ENCODE assay signal across 7 cellular contexts in genomic region chr4:56976878-56977320, GRCh38. TPM values are rescaled to one million over a fixed set of nuclear protein-coding genes. Genes with fewer than 3 reads are reported as not detected.
DNase-seq lines count a peak whose midpoint lies in the region; ATAC-seq, FAIRE-seq and TF ChIP-seq lines count a peak whose summit lies in the region.

No MANE protein-coding gene starts in this region.

- in situ Hi-C loops in GM13977 (cut with MboI; ENCODE audit: low pct_unique_long_range_greater_than_20kb, low sequenced_read_pairs, unreplicated experiment) = no loop called here

- H3K79me2 ChIP-seq in parathyroid adenoma = peaks cover 14% of the 10 kb centered on the region

- H3K4me2 ChIP-seq in parathyroid adenoma (ENCODE audit: low read length) = peak overlapping the region; percentile 79

- TF ChIP-seq CTCF in GM13977 (IDR thresholded peaks at IDR 0.05; ENCODE audit: extremely low read depth, insufficient read depth, missing control alignments) = no peak
- TF ChIP-seq CTCF in HEK293 (tag by site-specific recombination; IDR thresholded peaks at IDR 0.05) = no peak; the same call in none of the 2 replicates
- peak; percentile 12 for TF ChIP-seq CTCF in parathyroid adenoma (IDR thresholded peaks at IDR 0.05)

- peak overlapping the region; percentile 90 for H2AFZ ChIP-seq in parathyroid adenoma

- no peaks in the 10 kb centered on the region for H3K27me3 ChIP-seq in parathyroid adenoma (ENCODE audit: control insufficient read depth, insufficient read depth, low read length)

- POLR2A ChIA-PET in HEK293 (lab: Yijun Ruan, JAX) = interaction anchor here (0.8 to 3.4 kb wide), 12 partner anchors 11 to 590 kb away, joined by 3 to 16 read pairs (median 6); partner anchors contain the start of genes AASDH, IGFBP7, PAICS and PPAT

- H3K27ac Mint-ChIP-seq in activated T-cell treated with anti-CD3 and anti-CD28 coated beads, Interleukin-2, amount 50 U/mL, for 72 hours = peak overlapping the region; percentile 98

- H3K4me3 ChIP-seq in HEK293 (ENCODE audit: low read depth, low read length) (peak overlapping the region; percentile 82), parathyroid adenoma (ENCODE audit: low read depth, low read length) (peak overlapping the region; percentile 88)

- peaks cover 0 to 3% of the 10 kb centered on the region in 2 donors for H3K9me3 Mint-ChIP-seq in activated T-cell treated with anti-CD3 and anti-CD28 coated beads, Interleukin-2, amount 50 U/mL, for 72 hours

- FAIRE-seq in frontal cortex (lab: Jason Lieb, UNC) = no peak

- CTCF ChIA-PET in HEK293 (lab: Yijun Ruan, JAX) = interaction anchor here (0.7 to 2.1 kb wide), 2 partner anchors 20 to 68 kb away, joined by 3 to 4 read pairs; no protein-coding TSS in a partner anchor

- H3K4me1 ChIP-seq in HEK293 (ENCODE audit: control insufficient read depth, insufficient read depth, low read length) (no peaks in the 10 kb centered on the region), parathyroid adenoma (no peaks in the 10 kb centered on the region)

- H3K36me3 ChIP-seq in HEK293 (ENCODE audit: control insufficient read depth in 2 of 2, insufficient read depth in 1 of 2, low read length in 2 of 2) = peaks cover 5 to 31% of the 10 kb centered on the region in 2 experiments
- H3K36me3 ChIP-seq in parathyroid adenoma (ENCODE audit: control insufficient read depth, insufficient read depth, low read length) = no peaks in the 10 kb centered on the region

- H3K4me3 Mint-ChIP-seq in activated T-cell treated with anti-CD3 and anti-CD28 coated beads, Interleukin-2, amount 50 U/mL, for 72 hours = peak overlapping the region; percentile 99

- peaks cover 62% of the 10 kb centered on the region for H3K4me1 Mint-ChIP-seq in activated T-cell treated with anti-CD3 and anti-CD28 coated beads, Interleukin-2, amount 50 U/mL, for 72 hours (ENCODE audit: low read depth)

- peak overlapping the region; percentile 29 for H3K9ac ChIP-seq in parathyroid adenoma

- peaks cover 29 to 50% of the 10 kb centered on the region in 2 donors for H3K36me3 Mint-ChIP-seq in activated T-cell treated with anti-CD3 and anti-CD28 coated beads, Interleukin-2, amount 50 U/mL, for 72 hours (ENCODE audit: insufficient read depth in 2 of 2)

- H3K27ac ChIP-seq in HEK293 (ENCODE audit: extremely low read depth, low read depth, low read length) (peak overlapping the region; percentile 11; the same call in 1 of the 2 replicates), parathyroid adenoma (peak overlapping the region; percentile 80)

- ATAC-seq in activated T-cell treated with anti-CD3 and anti-CD28 coated beads, Interleukin-2, amount 50 U/mL, for 72 hours (replicated peaks in 1 of 2) = peak; percentile 41 to 43

- no peaks in the 10 kb centered on the region for H3K9me3 ChIP-seq in HEK293 (ENCODE audit: control insufficient read depth, insufficient read depth, low read depth, low read length)
- H3K9me3 ChIP-seq in parathyroid adenoma (ENCODE audit: control insufficient read depth, low read length) = no peaks in the 10 kb centered on the region

- DNase-seq in GM13977 (ENCODE audit: low spot score) (peak; percentile 58), NCI-H1105 treated with DMSO at 0.1 percent for 48 hours (lab: John Stamatoyannopoulos, UW) (peak; percentile 27), frontal cortex (ENCODE audit: low spot score in 2 of 2) (peak; percentile 52 to 63), H4 (ENCODE audit: low spot score) (no peak)
- peak; percentile 60 to 61 for DNase-seq in activated T-cell treated with anti-CD3 and anti-CD28 coated beads, Interleukin-2, amount 50 U/mL, for 72 hours

- no peaks in the 10 kb centered on the region for H3K27me3 Mint-ChIP-seq in activated T-cell treated with anti-CD3 and anti-CD28 coated beads, Interleukin-2, amount 50 U/mL, for 72 hours (ENCODE audit: low read depth)

TF ChIP-seq in HEK293, 187 proteins besides CTCF, POLR2A, EP300 and RAD21 (continues in another document):
- TF ChIP-seq ZNF692 (tag by site-specific recombination; IDR thresholded peaks at IDR 0.05) (peak; percentile 61), ZNF335 (tag by site-specific recombination; conservative IDR thresholded peaks at IDR 0.05) (0 out of 2 replicates have a peak, but pooled peaks have one; percentile 4), ZNF610 (tag by site-specific recombination; IDR thresholded peaks at IDR 0.05; ENCODE audit: borderline replicate concordance) (peak; percentile 62; the same call in 1 of the 2 replicates), ZFP37 (tag by site-specific recombination; IDR thresholded peaks at IDR 0.05) (0 out of 2 replicates have a peak, but pooled peaks have one; percentile 26), ZBTB26 (tag by site-specific recombination; optimal IDR thresholded peaks at IDR 0.05) (peak; percentile 71), ZNF341 (tag by site-specific recombination; IDR thresholded peaks at IDR 0.05; ENCODE audit: low read depth) (peak; percentile 96), ZFP69B (tag by site-specific recombination; IDR thresholded peaks at IDR 0.05) (no peak), ZBTB8A (tag by site-specific recombination; IDR thresholded peaks at IDR 0.05) (peak; percentile 44; the same call in 1 of the 2 replicates), ZIC2 (tag by site-specific recombination; IDR thresholded peaks at IDR 0.05) (no peak; the same call in 1 of the 2 replicates)
- TF ChIP-seq, protein P1, sequence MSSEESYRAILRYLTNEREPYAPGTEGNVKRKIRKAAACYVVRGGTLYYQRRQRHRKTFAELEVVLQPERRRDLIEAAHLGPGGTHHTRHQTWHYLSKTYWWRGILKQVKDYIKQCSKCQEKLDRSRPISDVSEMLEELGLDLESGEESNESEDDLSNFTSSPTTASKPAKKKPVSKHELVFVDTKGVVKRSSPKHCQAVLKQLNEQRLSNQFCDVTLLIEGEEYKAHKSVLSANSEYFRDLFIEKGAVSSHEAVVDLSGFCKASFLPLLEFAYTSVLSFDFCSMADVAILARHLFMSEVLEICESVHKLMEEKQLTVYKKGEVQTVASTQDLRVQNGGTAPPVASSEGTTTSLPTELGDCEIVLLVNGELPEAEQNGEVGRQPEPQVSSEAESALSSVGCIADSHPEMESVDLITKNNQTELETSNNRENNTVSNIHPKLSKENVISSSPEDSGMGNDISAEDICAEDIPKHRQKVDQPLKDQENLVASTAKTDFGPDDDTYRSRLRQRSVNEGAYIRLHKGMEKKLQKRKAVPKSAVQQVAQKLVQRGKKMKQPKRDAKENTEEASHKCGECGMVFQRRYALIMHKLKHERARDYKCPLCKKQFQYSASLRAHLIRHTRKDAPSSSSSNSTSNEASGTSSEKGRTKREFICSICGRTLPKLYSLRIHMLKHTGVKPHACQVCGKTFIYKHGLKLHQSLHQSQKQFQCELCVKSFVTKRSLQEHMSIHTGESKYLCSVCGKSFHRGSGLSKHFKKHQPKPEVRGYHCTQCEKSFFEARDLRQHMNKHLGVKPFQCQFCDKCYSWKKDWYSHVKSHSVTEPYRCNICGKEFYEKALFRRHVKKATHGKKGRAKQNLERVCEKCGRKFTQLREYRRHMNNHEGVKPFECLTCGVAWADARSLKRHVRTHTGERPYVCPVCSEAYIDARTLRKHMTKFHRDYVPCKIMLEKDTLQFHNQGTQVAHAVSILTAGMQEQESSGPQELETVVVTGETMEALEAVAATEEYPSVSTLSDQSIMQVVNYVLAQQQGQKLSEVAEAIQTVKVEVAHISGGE (tag by site-specific recombination; conservative IDR thresholded peaks at IDR 0.05; ENCODE audit: low read depth) = peak; percentile 25; the same call in 1 of the 2 replicates
- TF ChIP-seq, protein P2, sequence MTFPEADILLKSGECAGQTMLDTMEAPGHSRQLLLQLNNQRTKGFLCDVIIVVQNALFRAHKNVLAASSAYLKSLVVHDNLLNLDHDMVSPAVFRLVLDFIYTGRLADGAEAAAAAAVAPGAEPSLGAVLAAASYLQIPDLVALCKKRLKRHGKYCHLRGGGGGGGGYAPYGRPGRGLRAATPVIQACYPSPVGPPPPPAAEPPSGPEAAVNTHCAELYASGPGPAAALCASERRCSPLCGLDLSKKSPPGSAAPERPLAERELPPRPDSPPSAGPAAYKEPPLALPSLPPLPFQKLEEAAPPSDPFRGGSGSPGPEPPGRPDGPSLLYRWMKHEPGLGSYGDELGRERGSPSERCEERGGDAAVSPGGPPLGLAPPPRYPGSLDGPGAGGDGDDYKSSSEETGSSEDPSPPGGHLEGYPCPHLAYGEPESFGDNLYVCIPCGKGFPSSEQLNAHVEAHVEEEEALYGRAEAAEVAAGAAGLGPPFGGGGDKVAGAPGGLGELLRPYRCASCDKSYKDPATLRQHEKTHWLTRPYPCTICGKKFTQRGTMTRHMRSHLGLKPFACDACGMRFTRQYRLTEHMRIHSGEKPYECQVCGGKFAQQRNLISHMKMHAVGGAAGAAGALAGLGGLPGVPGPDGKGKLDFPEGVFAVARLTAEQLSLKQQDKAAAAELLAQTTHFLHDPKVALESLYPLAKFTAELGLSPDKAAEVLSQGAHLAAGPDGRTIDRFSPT (tag by site-specific recombination; IDR thresholded peaks at IDR 0.05) = peak; percentile 47

RNA-seq across cellular contexts. Expression of gene NOA1, which starts 0.5 kb away (rescaled TPM):
- 10 to 100 TPM; 32.1 to 34.1 TPM for total RNA-seq in activated T-cell treated with anti-CD3 and anti-CD28 coated beads, Interleukin-2, amount 50 U/mL, for 72 hours
- 19.6 TPM for total RNA-seq in frontal cortex
- total RNA-seq in H4 (2014; rRNA removed; shearing (Covaris generic)) = 12.5 and 15.3 TPM in 2 replicates

RNA-seq across cellular contexts. Expression of gene POLR2B, which starts 1.8 kb away (rescaled TPM):
- 100 to 1,000 TPM; 115 to 135 TPM for total RNA-seq in activated T-cell treated with anti-CD3 and anti-CD28 coated beads, Interleukin-2, amount 50 U/mL, for 72 hours
- 247 TPM for total RNA-seq in frontal cortex
- total RNA-seq in H4 (2014; rRNA removed; shearing (Covaris generic)) = 138 and 139 TPM in 2 replicates
